18 cellular contexts compared by ENCODE assay signal in the genomic region with DNA sequence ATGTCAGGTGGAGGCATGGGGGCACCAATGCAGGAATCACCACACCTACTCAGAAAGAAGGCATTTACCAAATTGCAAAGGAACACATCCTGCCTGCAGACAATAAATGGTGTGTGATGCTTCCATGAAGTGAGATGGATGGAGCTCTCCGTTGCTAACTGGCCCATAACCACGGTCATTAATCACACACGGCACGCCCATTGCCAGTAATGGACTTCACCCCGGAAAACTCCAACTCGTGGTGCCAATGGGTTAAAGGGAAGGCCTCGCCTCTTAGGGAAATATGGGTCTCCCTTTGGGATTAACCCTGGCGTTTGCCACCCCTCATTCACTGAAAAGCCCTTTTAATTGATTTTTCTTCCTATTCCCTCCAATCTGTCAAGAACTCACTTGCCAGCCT.
"Had no signal": no experiment of that assay in that cellular context is flagged by ENCODE, and none has a peak within 500 bp of the region (broad histone marks: within the 10 kb centered on the region; RNA-seq: fewer than 3 reads in every experiment).

No MANE protein-coding gene starts in this region.

- H3K27ac ChIP-seq: dorsolateral prefrontal cortex, neural progenitor cell, parathyroid adenoma, sigmoid colon, testis, tibial artery, upper lobe of left lung had no signal

- H3K4me3 ChIP-seq: dorsolateral prefrontal cortex, neural progenitor cell, sigmoid colon, testis, tibial artery, upper lobe of left lung had no signal

- H3K9ac ChIP-seq: neural progenitor cell, parathyroid adenoma had no signal

- H3K4me1 ChIP-seq: neural progenitor cell, parathyroid adenoma, sigmoid colon, testis, tibial artery, upper lobe of left lung had no signal

- DNase-seq: cerebellar nuclear complex; dorsolateral prefrontal cortex; effector CD4-positive, alpha-beta T cell; mesenchymal stem cell; naive thymus-derived CD4-positive, alpha-beta T cell; right cardiac atrium; sigmoid colon; stimulated activated CD4-positive, alpha-beta T cell treated with anti-CD3 and anti-CD28 coated beads, Interleukin-15, amount 100 ng/mL, for 24 hours; stimulated activated CD4-positive, alpha-beta T cell treated with anti-CD3 and anti-CD28 coated beads, Interleukin-2, amount 100 ng/mL, for 48 hours; stimulated activated CD8-positive, alpha-beta memory T cell treated with anti-CD3 and anti-CD28 coated beads, Interleukin-4, amount 100 ng/mL, for 48 hours; stimulated activated naive CD4-positive, alpha-beta T cell; stimulated activated naive CD8-positive, alpha-beta T cell treated with anti-CD3 and anti-CD28 coated beads, Interleukin-15, amount 100 ng/mL, for 72 hours; testis; tibial artery; upper lobe of left lung had no signal

- H3K9me3 ChIP-seq: sigmoid colon, testis, tibial artery, upper lobe of left lung had no signal

- H3K36me3 ChIP-seq: neural progenitor cell, sigmoid colon, tibial artery, upper lobe of left lung had no signal

- H3K27me3 ChIP-seq: dorsolateral prefrontal cortex, neural progenitor cell, sigmoid colon, testis, tibial artery, upper lobe of left lung had no signal

- ATAC-seq: left lobe of liver; naive thymus-derived CD4-positive, alpha-beta T cell; right cardiac atrium; stimulated activated naive CD8-positive, alpha-beta T cell treated with anti-CD3 and anti-CD28 coated beads, Interleukin-15, amount 100 ng/mL, for 72 hours had no signal
